8 cellular contexts compared by ENCODE assay signal in the genomic region with DNA sequence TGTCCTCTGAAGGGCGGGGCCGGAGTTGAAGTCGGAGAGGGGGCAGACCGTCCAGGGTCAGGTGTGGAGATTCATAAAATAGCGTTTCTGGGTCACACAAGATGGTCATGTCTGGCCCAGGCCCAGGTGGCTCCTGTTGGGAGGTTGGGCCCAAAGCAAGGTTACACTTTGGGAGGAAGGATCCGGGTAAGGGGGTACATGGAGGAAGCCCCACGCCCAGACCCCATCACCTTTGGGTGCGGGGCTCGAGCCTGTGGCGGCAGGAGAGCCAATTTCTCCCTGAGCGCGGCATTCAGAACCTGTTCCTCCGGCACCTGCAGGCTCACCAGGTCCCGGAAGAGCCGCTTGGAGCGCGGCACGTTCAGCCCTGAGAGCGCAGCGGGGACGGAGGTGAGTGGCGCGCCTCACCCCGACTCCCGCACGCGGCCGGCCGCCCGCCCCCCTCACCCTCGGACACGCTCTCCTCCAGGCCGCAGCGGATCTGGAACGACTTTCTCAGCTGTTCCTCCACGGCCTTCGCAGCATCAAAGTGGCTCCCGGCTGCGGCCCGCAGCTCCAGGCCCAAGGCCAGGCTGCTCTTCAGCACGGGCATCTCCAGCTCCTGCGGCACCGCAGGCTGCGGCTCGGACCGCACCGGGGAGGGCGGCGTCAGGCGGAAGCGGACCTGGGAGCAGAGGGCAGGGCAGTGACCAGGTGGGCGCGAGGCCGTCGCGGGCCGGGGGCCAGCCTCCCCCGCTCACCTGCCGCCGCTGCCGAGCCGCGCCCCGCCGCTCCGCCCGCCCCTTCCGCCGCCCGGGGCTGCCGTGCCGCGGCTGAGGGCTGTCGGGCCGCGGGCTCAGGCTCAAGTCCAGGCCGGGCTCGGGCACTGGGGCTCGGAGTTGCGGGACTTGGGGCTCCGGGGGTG. TPM values are rescaled to one million over a fixed set of nuclear protein-coding genes. Genes with fewer than 3 reads are reported as not detected.
DNase-seq lines count a peak whose midpoint lies in the region; ATAC-seq, FAIRE-seq and TF ChIP-seq lines count a peak whose summit lies in the region.

No MANE protein-coding gene starts in this region.

- no peak for FAIRE-seq in keratinocyte (lab: Jason Lieb, UNC)

- H4K20me1 ChIP-seq in keratinocyte (ENCODE audit: control insufficient read depth, extremely low read depth, insufficient read depth, low read length) = peaks cover 4% of the 10 kb centered on the region

- peak overlapping the region; percentile 43 for H2AFZ ChIP-seq in keratinocyte (ENCODE audit: control insufficient read depth, low read length)

- peak overlapping the region; percentile 97 to 99 (median 99) for H3K27ac Mint-ChIP-seq in CD4-positive, CD25-positive, alpha-beta regulatory T cell
- peak overlapping the region; percentile 87 for H3K27ac Mint-ChIP-seq in T-helper 1 cell treated with Interleukin-12 subunit alpha and Interleukin-12 subunit beta and Interleukin-4 antibody, amounts not matched to agents 30 μg/mL and 1 μg/mL, for 36 hours

- peaks cover 19% of the 10 kb centered on the region for H3K36me3 ChIP-seq in CD4-positive, CD25-positive, alpha-beta regulatory T cell (ENCODE audit: control insufficient read depth, insufficient read depth, low read length)
- peaks cover 9 to 40% of the 10 kb centered on the region in 2 experiments for H3K36me3 ChIP-seq in keratinocyte (ENCODE audit: control insufficient read depth in 2 of 2, extremely low read depth in 1 of 2, insufficient read depth in 2 of 2, low read length in 2 of 2)

- peaks cover 56% of the 10 kb centered on the region for H3K4me1 ChIP-seq in CD4-positive, CD25-positive, alpha-beta regulatory T cell (ENCODE audit: control insufficient read depth, insufficient read depth, low read length, poor library complexity, severe bottlenecking)
- peaks cover 23% of the 10 kb centered on the region for H3K4me1 ChIP-seq in keratinocyte (ENCODE audit: control insufficient read depth, extremely low read depth, insufficient read depth, low read length)

- H3K9me1 ChIP-seq in keratinocyte (ENCODE audit: control insufficient read depth, extremely low read depth, insufficient read depth, low read length) = peaks cover 3% of the 10 kb centered on the region

- no peaks in the 10 kb centered on the region for H3K9me3 ChIP-seq in CD4-positive, CD25-positive, alpha-beta regulatory T cell (ENCODE audit: control insufficient read depth in 2 of 2, low read length in 2 of 2)
- no peaks in the 10 kb centered on the region for H3K9me3 ChIP-seq in keratinocyte (ENCODE audit: control insufficient read depth, low read depth, low read length)

- no peak for TF ChIP-seq CTCF in keratinocyte (optimal IDR thresholded peaks at IDR 0.05 in 1 of 3, IDR thresholded peaks at IDR 0.05 in 1 of 3, conservative IDR thresholded peaks at IDR 0.05 in 1 of 3; ENCODE audit: extremely low read depth in 1 of 3, insufficient read depth in 2 of 3, low read length in 3 of 3)

- peaks cover 47% of the 10 kb centered on the region for H3K79me2 ChIP-seq in keratinocyte (ENCODE audit: control insufficient read depth, insufficient read depth, low read length)

- peak overlapping the region; percentile 90 for H3K27ac ChIP-seq in CD4-positive, CD25-positive, alpha-beta regulatory T cell (ENCODE audit: insufficient read depth, low read length, poor library complexity, severe bottlenecking)
- peak overlapping the region; percentile 81 for H3K27ac ChIP-seq in keratinocyte (ENCODE audit: control insufficient read depth, insufficient read depth, low read length)

- peaks cover 0 to 53% (median 31%) of the 10 kb centered on the region in 4 donors for H3K4me1 Mint-ChIP-seq in CD4-positive, CD25-positive, alpha-beta regulatory T cell
- peaks cover 37% of the 10 kb centered on the region for H3K4me1 Mint-ChIP-seq in T-helper 1 cell treated with Interleukin-12 subunit alpha and Interleukin-12 subunit beta and Interleukin-4 antibody, amounts not matched to agents 30 μg/mL and 1 μg/mL, for 36 hours (ENCODE audit: low read depth)

- ATAC-seq in CD4-positive, CD25-positive, alpha-beta regulatory T cell (ENCODE audit: low read depth in 2 of 2) = peak; percentile 32 to 33
- ATAC-seq in GM19324 (IDR thresholded peaks at IDR 0.05; ENCODE audit: low FRiP score, unreplicated experiment) (peak; percentile 33), HG03354 (IDR thresholded peaks at IDR 0.05; ENCODE audit: poor library complexity, severe bottlenecking, unreplicated experiment) (peak; percentile 34)

- DNase-seq in CD4-positive, CD25-positive, alpha-beta regulatory T cell = peak; percentile 29 to 76 (median 54)
- DNase-seq in T47D (ENCODE audit: low read depth in 1 of 2, low spot score in 1 of 2) = peak; percentile 35 to 65
- DNase-seq in keratinocyte (ENCODE audit: low read depth, low spot score) = no peak
- peak; percentile 55 to 57 for DNase-seq in stimulated activated CD4-positive, alpha-beta T cell treated with anti-CD3 and anti-CD28 coated beads, Interleukin-2, amount 100 ng/mL, for 24 hours
- no peak for DNase-seq in H4 (ENCODE audit: low spot score)

- H3K9me3 Mint-ChIP-seq in CD4-positive, CD25-positive, alpha-beta regulatory T cell = peaks cover 0 to 2% (median 0%) of the 10 kb centered on the region in 7 donors
- no peaks in the 10 kb centered on the region for H3K9me3 Mint-ChIP-seq in T-helper 1 cell treated with Interleukin-12 subunit alpha and Interleukin-12 subunit beta and Interleukin-4 antibody, amounts not matched to agents 30 μg/mL and 1 μg/mL, for 36 hours

- peak overlapping the region; percentile 95 to 98 (median 96) for H3K4me3 Mint-ChIP-seq in CD4-positive, CD25-positive, alpha-beta regulatory T cell
- H3K4me3 Mint-ChIP-seq in T-helper 1 cell treated with Interleukin-12 subunit alpha and Interleukin-12 subunit beta and Interleukin-4 antibody, amounts not matched to agents 30 μg/mL and 1 μg/mL, for 36 hours = peak overlapping the region; percentile 89

- no peaks in the 10 kb centered on the region for H3K27me3 ChIP-seq in CD4-positive, CD25-positive, alpha-beta regulatory T cell (ENCODE audit: control insufficient read depth, insufficient read depth, low read length)
- no peaks in the 10 kb centered on the region for H3K27me3 ChIP-seq in keratinocyte (ENCODE audit: control insufficient read depth, extremely low read depth, insufficient read depth, low read length)

- peak overlapping the region; percentile 87 for H3K4me3 ChIP-seq in CD4-positive, CD25-positive, alpha-beta regulatory T cell (ENCODE audit: low read depth, low read length)
- peak overlapping the region; percentile 76 to 77 (median 77) for H3K4me3 ChIP-seq in keratinocyte (ENCODE audit: control insufficient read depth in 2 of 3, extremely low read depth in 1 of 3, insufficient read depth in 2 of 3, low read depth in 1 of 3, low read length in 3 of 3)

- H3K27me3 Mint-ChIP-seq in CD4-positive, CD25-positive, alpha-beta regulatory T cell = peaks cover 6% of the 10 kb centered on the region
- no peaks in the 10 kb centered on the region for H3K27me3 Mint-ChIP-seq in T-helper 1 cell treated with Interleukin-12 subunit alpha and Interleukin-12 subunit beta and Interleukin-4 antibody, amounts not matched to agents 30 μg/mL and 1 μg/mL, for 36 hours (ENCODE audit: low read depth)

- H3K36me3 Mint-ChIP-seq in CD4-positive, CD25-positive, alpha-beta regulatory T cell = peaks cover 26% of the 10 kb centered on the region
- H3K36me3 Mint-ChIP-seq in T-helper 1 cell treated with Interleukin-12 subunit alpha and Interleukin-12 subunit beta and Interleukin-4 antibody, amounts not matched to agents 30 μg/mL and 1 μg/mL, for 36 hours (ENCODE audit: low read depth) = peaks cover 33% of the 10 kb centered on the region

- in situ Hi-C loops in T47D (cut with HindIII; ENCODE audit: low pct_unique_long_range_greater_than_20kb, low sequenced_read_pairs) = no loop called here

- dilution Hi-C loops in keratinocyte (cut with MboI; ENCODE audit: extremely low pct_ligation_motif_present, low sequenced_read_pairs) = no loop called here

- H3K9ac ChIP-seq in keratinocyte (ENCODE audit: control insufficient read depth, extremely low read depth, insufficient read depth, low read length) = peak overlapping the region; percentile 89

- H3K4me2 ChIP-seq in keratinocyte (ENCODE audit: control insufficient read depth, extremely low read depth, insufficient read depth, low read depth, low read length) = peak overlapping the region; percentile 82

RNA-seq across cellular contexts. Expression of a gene that starts 0.6 kb away (rescaled TPM):
- total RNA-seq in CD4-positive, CD25-positive, alpha-beta regulatory T cell = 52.8 TPM
- polyA plus RNA-seq in CD4-positive, CD25-positive, alpha-beta regulatory T cell = 10 to 100 TPM; 42.3 to 72.2 (median 49.4) TPM
- 12.2 to 15.3 TPM (median 13.3 TPM) in 3 replicates for polyA plus RNA-seq in keratinocyte
- polyA plus RNA-seq in keratinocyte (2011; ENCODE audit: low read depth) = 2.2 TPM
- polyA plus RNA-seq in keratinocyte (2011; cell fraction: cytosol; rRNA removed) = 7.4 and 15.5 TPM in 2 replicates
- 18.8 and 27.4 TPM in 2 replicates for polyA plus RNA-seq in keratinocyte (2011; cell fraction: nucleus; rRNA removed)
- polyA plus RNA-seq in keratinocyte (2012; ENCODE audit: low replicate concordance) = 21.6 and 22.8 TPM in 2 replicates
- 2.2 to 3.6 TPM (median 3.1 TPM) in 3 replicates for polyA minus RNA-seq in keratinocyte
- polyA minus RNA-seq in keratinocyte (2011; cell fraction: cytosol; rRNA and poly(A)+ RNA removed) = 21.1 TPM
- 4.0 and 5.8 TPM in 2 replicates for polyA minus RNA-seq in keratinocyte (2011; cell fraction: nucleus; rRNA and poly(A)+ RNA removed)
- total RNA-seq in H4 (2014; rRNA removed; shearing (Covaris generic)) = 22.6 and 31.5 TPM in 2 replicates

RNA-seq across cellular contexts. Expression of a gene that starts 6.0 kb away (rescaled TPM):
- total RNA-seq in CD4-positive, CD25-positive, alpha-beta regulatory T cell = 73.1 TPM
- 10 to 100 TPM; 10.2 to 15.9 (median 13.5) TPM for polyA plus RNA-seq in CD4-positive, CD25-positive, alpha-beta regulatory T cell
- 10.6 to 14.7 TPM (median 10.8 TPM) in 3 replicates for polyA plus RNA-seq in keratinocyte
- 7.9 TPM for polyA plus RNA-seq in keratinocyte (2011; ENCODE audit: low read depth)
- polyA plus RNA-seq in keratinocyte (2011; cell fraction: cytosol; rRNA removed) = 6.6 and 10.3 TPM in 2 replicates
- polyA plus RNA-seq in keratinocyte (2011; cell fraction: nucleus; rRNA removed) = 20.1 and 26.0 TPM in 2 replicates
- 19.7 and 22.2 TPM in 2 replicates for polyA plus RNA-seq in keratinocyte (2012; ENCODE audit: low replicate concordance)
- 18.5 to 33.5 TPM (median 19.0 TPM) in 3 replicates for polyA minus RNA-seq in keratinocyte
- polyA minus RNA-seq in keratinocyte (2011; cell fraction: cytosol; rRNA and poly(A)+ RNA removed) = 18.2 TPM
- 15.1 and 15.7 TPM in 2 replicates for polyA minus RNA-seq in keratinocyte (2011; cell fraction: nucleus; rRNA and poly(A)+ RNA removed)
- 25.8 and 28.5 TPM in 2 replicates for total RNA-seq in H4 (2014; rRNA removed; shearing (Covaris generic))

RNA-seq across cellular contexts. Expression of a gene that starts 7.2 kb away (rescaled TPM):
- total RNA-seq in CD4-positive, CD25-positive, alpha-beta regulatory T cell = 4.0 TPM
- polyA plus RNA-seq in CD4-positive, CD25-positive, alpha-beta regulatory T cell = 1 to 10 TPM; 2.2 to 5.4 (median 4.0) TPM
- 1.4 to 2.0 TPM (median 1.7 TPM) in 3 replicates for polyA plus RNA-seq in keratinocyte
- 2.9 TPM for polyA plus RNA-seq in keratinocyte (2011; ENCODE audit: low read depth)
- 1.4 TPM in 2 replicates for polyA plus RNA-seq in keratinocyte (2011; cell fraction: cytosol; rRNA removed)
- 2.8 and 3.1 TPM in 2 replicates for polyA plus RNA-seq in keratinocyte (2011; cell fraction: nucleus; rRNA removed)
- 1.9 and 2.6 TPM in 2 replicates for polyA plus RNA-seq in keratinocyte (2012; ENCODE audit: low replicate concordance)
- 0.16 to 0.54 TPM in 2 of 3 replicates, not detected in the other for polyA minus RNA-seq in keratinocyte
- polyA minus RNA-seq in keratinocyte (2011; cell fraction: cytosol; rRNA and poly(A)+ RNA removed) = not detected
- polyA minus RNA-seq in keratinocyte (2011; cell fraction: nucleus; rRNA and poly(A)+ RNA removed) = 0.84 and 0.85 TPM in 2 replicates
- total RNA-seq in H4 (2014; rRNA removed; shearing (Covaris generic)) = 1.9 and 2.2 TPM in 2 replicates

RNA-seq across cellular contexts. Expression of a gene that starts 28.4 kb away (rescaled TPM):
- total RNA-seq in CD4-positive, CD25-positive, alpha-beta regulatory T cell = 3.7 TPM
- polyA plus RNA-seq in CD4-positive, CD25-positive, alpha-beta regulatory T cell = under 1 TPM in 2 of 4 donors, not detected in 2; 0.32 TPM
- 0.24 to 0.54 TPM (median 0.37 TPM) in 3 replicates for polyA plus RNA-seq in keratinocyte
- not detected for polyA plus RNA-seq in keratinocyte (2011; ENCODE audit: low read depth)
- 0.61 and 0.64 TPM in 2 replicates for polyA plus RNA-seq in keratinocyte (2011; cell fraction: cytosol; rRNA removed)
- 2.1 TPM in 2 replicates for polyA plus RNA-seq in keratinocyte (2011; cell fraction: nucleus; rRNA removed)
- polyA plus RNA-seq in keratinocyte (2012; ENCODE audit: low replicate concordance) = 0.30 and 1.3 TPM in 2 replicates
- 0.53 to 1.7 TPM (median 1.4 TPM) in 3 replicates for polyA minus RNA-seq in keratinocyte
- polyA minus RNA-seq in keratinocyte (2011; cell fraction: cytosol; rRNA and poly(A)+ RNA removed) = not detected
- polyA minus RNA-seq in keratinocyte (2011; cell fraction: nucleus; rRNA and poly(A)+ RNA removed) = not detected in 2 replicates
- 0.84 and 1.0 TPM in 2 replicates for total RNA-seq in H4 (2014; rRNA removed; shearing (Covaris generic))

RNA-seq across cellular contexts. Expression of a gene that starts 43.4 kb away (rescaled TPM):
- 113 TPM for total RNA-seq in CD4-positive, CD25-positive, alpha-beta regulatory T cell
- polyA plus RNA-seq in CD4-positive, CD25-positive, alpha-beta regulatory T cell = 10 to 100 TPM; 22.2 to 35.8 (median 33.4) TPM
- polyA plus RNA-seq in keratinocyte = 8.4 to 16.6 TPM (median 9.1 TPM) in 3 replicates
- polyA plus RNA-seq in keratinocyte (2011; ENCODE audit: low read depth) = 7.3 TPM
- polyA plus RNA-seq in keratinocyte (2011; cell fraction: cytosol; rRNA removed) = 9.4 and 20.9 TPM in 2 replicates
- 22.5 and 30.0 TPM in 2 replicates for polyA plus RNA-seq in keratinocyte (2011; cell fraction: nucleus; rRNA removed)
- polyA plus RNA-seq in keratinocyte (2012; ENCODE audit: low replicate concordance) = 23.1 and 23.2 TPM in 2 replicates
- 6.6 to 18.2 TPM (median 7.0 TPM) in 3 replicates for polyA minus RNA-seq in keratinocyte
- 31.5 TPM for polyA minus RNA-seq in keratinocyte (2011; cell fraction: cytosol; rRNA and poly(A)+ RNA removed)
- polyA minus RNA-seq in keratinocyte (2011; cell fraction: nucleus; rRNA and poly(A)+ RNA removed) = 14.6 and 17.1 TPM in 2 replicates
- total RNA-seq in H4 (2014; rRNA removed; shearing (Covaris generic)) = 19.4 and 28.2 TPM in 2 replicates

Comparison
In these comparisons a context has a peak if more than half of its experiments do, and no peak if none do; other contexts are left out.
1. DNase-seq: peak in CD4-positive, CD25-positive, alpha-beta regulatory T cell (3 of 3), T47D (2 of 2) and stimulated activated CD4-positive, alpha-beta T cell treated with anti-CD3 and anti-CD28 coated beads, Interleukin-2, amount 100 ng/mL, for 24 hours (2 of 2); none in keratinocyte (single experiment) and H4 (single experiment).
2. Peak in every context shown above with its lines, with median percentiles within 50 percentile points of each other: ATAC-seq.